Comparison of ENCODE assay signal across 10 cellular contexts in genomic region chr9:37976714-37977477, GRCh38.
DNase-seq lines count a peak whose midpoint lies in the region; ATAC-seq and TF ChIP-seq lines count a peak whose summit lies in the region.
"Had no signal": no experiment of that assay in that cellular context is flagged by ENCODE, and none has a peak within 500 bp of the region (broad histone marks: within the 10 kb centered on the region; RNA-seq: fewer than 3 reads in every experiment).

No MANE protein-coding gene starts in this region.

- H3K4me3 ChIP-seq in adrenal gland (no peak overlapping the region), foreskin fibroblast (ENCODE audit: low read depth in 1 of 2, low read length in 2 of 2) (no peak overlapping the region), stomach (no peak overlapping the region)

- peak overlapping the region in 4 of 5 donors; percentile 44 to 94 (median 88) for H3K27ac ChIP-seq in adrenal gland
- peak overlapping the region in 3 of 5 donors; percentile 23 to 58 (median 48) for H3K27ac ChIP-seq in stomach

- TF ChIP-seq POLR2A in adrenal gland (IDR thresholded peaks at IDR 0.05) (peak in 1 of 2 donors; percentile 33), stomach (IDR thresholded peaks at IDR 0.05) (no peak)

- intact Hi-C loops in adrenal gland (cut with DNase I) (no loop called here), stomach (cut with DNase I; ENCODE audit: low total_unique reads) (no loop called here)

- no peak for TF ChIP-seq EP300 in stomach (IDR thresholded peaks at IDR 0.05)

- H3K27me3 ChIP-seq in adrenal gland = no peaks in the 10 kb centered on the region
- no peaks in the 10 kb centered on the region for H3K27me3 ChIP-seq in stomach

- ATAC-seq in GM21528 (IDR thresholded peaks at IDR 0.05; ENCODE audit: low FRiP score, unreplicated experiment) = no peak
- no peak for ATAC-seq in GM18520 (IDR thresholded peaks at IDR 0.05; ENCODE audit: unreplicated experiment)

- H3K36me3 ChIP-seq in adrenal gland (replicated peaks in 1 of 2) (no peaks in the 10 kb centered on the region), stomach (peaks cover 4 to 23% (median 14%) of the 10 kb centered on the region in 4 donors)

- TF ChIP-seq CTCF in adrenal gland (IDR thresholded peaks at IDR 0.05) (no peak), foreskin fibroblast (IDR thresholded peaks at IDR 0.05; ENCODE audit: low read depth, low read length) (no peak), stomach (IDR thresholded peaks at IDR 0.05) (no peak)

- H3K9me3 ChIP-seq in adrenal gland (replicated peaks in 1 of 3) (no peaks in the 10 kb centered on the region), stomach (no peaks in the 10 kb centered on the region)

- peaks cover 0 to 14% of the 10 kb centered on the region in 2 donors for H3K4me1 ChIP-seq in adrenal gland (replicated peaks in 1 of 2)
- H3K4me1 ChIP-seq in stomach = peaks cover 6 to 25% (median 18%) of the 10 kb centered on the region in 4 donors

- 34 to 51% (median 48%) methylated on average over 8 of the region's 8 CpGs for WGBS in adrenal gland, 4 donors
- 42 to 52% (median 47%) methylated on average over 8 of the region's 8 CpGs for WGBS in stomach, 5 donors

- DNase-seq in NCI-H2029 (lab: John Stamatoyannopoulos, UW) (peak; percentile 73), NCI-H2029 treated with DMSO at 0.1 percent for 48 hours (lab: John Stamatoyannopoulos, UW) (no peak), adrenal gland (peak; percentile 65 to 90 (median 84)), foreskin fibroblast (peak; percentile 83 to 92), stomach (no peak), OCI-M2 (lab: John Stamatoyannopoulos, UW; ENCODE audit: unreplicated experiment) (no peak)
- DNase-seq: 8988T, GF-D8 had no signal

Comparison
In these comparisons a context has a peak if more than half of its experiments do, and no peak if none do; other contexts are left out.
1. DNase-seq: peak in NCI-H2029 (single experiment), adrenal gland (7 of 7) and foreskin fibroblast (2 of 2); none in NCI-H2029 treated with DMSO at 0.1 percent for 48 hours (single experiment), stomach (single experiment) and OCI-M2 (single experiment).